17 cellular contexts compared by ENCODE assay signal in the genomic region with DNA sequence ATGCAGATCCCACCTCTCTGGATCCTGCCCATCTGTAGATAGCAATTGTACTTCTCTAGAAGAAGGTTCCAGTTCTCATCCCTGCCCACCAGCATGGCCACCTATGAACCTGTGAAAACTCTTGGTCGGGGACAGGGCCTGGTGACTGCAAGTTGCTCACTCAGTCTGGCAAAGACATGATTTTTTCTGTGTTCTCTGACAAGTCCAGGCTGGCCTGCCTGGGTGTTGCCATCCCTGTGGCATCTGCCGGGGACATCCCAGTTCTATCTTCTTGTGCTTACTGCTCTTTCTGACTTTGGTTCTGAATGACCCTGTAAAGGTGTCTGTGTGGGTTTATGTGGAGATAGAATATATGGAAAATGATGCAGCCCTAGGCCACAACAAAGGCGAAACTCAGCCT.
DNase-seq lines count a peak whose midpoint lies in the region; ATAC-seq and TF ChIP-seq lines count a peak whose summit lies in the region.
"Had no signal": no experiment of that assay in that cellular context is flagged by ENCODE, and none has a peak within 500 bp of the region (broad histone marks: within the 10 kb centered on the region; RNA-seq: fewer than 3 reads in every experiment).

No MANE protein-coding gene starts in this region.

- H3K27ac ChIP-seq in colonic mucosa (no peak overlapping the region), foreskin keratinocyte (no peak overlapping the region), smooth muscle cell (ENCODE audit: low read depth) (no peak overlapping the region)
- H3K27ac ChIP-seq: BLaER1 treated with 17β-estradiol and CSF1 and Interleukin-3, amounts not matched to agents 10 nM and 100 nM had no signal

- peaks cover 3% of the 10 kb centered on the region for H3F3A ChIP-seq in smooth muscle cell (ENCODE audit: low read depth)

- H3K4me3 Mint-ChIP-seq in activated CD8-positive, alpha-beta T cell treated with anti-CD3 and anti-CD28 coated beads, Interleukin-2, amount 10 ng/mL, durations not matched to agents 7 days and 5 days: no peak overlapping the region
- no peak overlapping the region for H3K4me3 Mint-ChIP-seq in activated CD8-positive, alpha-beta T cell treated with anti-CD3 and anti-CD28 coated beads for 36 hours
- H3K4me3 Mint-ChIP-seq: B cell; CD8-positive, alpha-beta T cell had no signal

- no peaks in the 10 kb centered on the region for H3K9me3 ChIP-seq in colonic mucosa
- H3K9me3 ChIP-seq in smooth muscle cell (replicated peaks; ENCODE audit: low read depth): no peaks in the 10 kb centered on the region
- H3K9me3 ChIP-seq: BLaER1 treated with 17β-estradiol and CSF1 and Interleukin-3, amounts not matched to agents 10 nM and 100 nM had no signal

- POLR2A ChIA-PET in activated CD8-positive, alpha-beta T cell treated with anti-CD3 and anti-CD28 coated beads, Interleukin-2, amount 10 ng/mL, durations not matched to agents 7 days and 5 days (lab: Charles Lee): no interaction called here
- POLR2A ChIA-PET in activated CD8-positive, alpha-beta T cell treated with anti-CD3 and anti-CD28 coated beads for 36 hours (lab: Charles Lee): no interaction called here

- no peaks in the 10 kb centered on the region for H3K4me1 ChIP-seq in colonic mucosa
- no peaks in the 10 kb centered on the region for H3K4me1 ChIP-seq in foreskin keratinocyte
- H3K4me1 ChIP-seq in smooth muscle cell (ENCODE audit: low read depth): peaks cover 25% of the 10 kb centered on the region

- no peaks in the 10 kb centered on the region for H3K36me3 Mint-ChIP-seq in activated CD8-positive, alpha-beta T cell treated with anti-CD3 and anti-CD28 coated beads, Interleukin-2, amount 10 ng/mL, durations not matched to agents 7 days and 5 days (ENCODE audit: low read depth)
- H3K36me3 Mint-ChIP-seq in activated CD8-positive, alpha-beta T cell treated with anti-CD3 and anti-CD28 coated beads for 36 hours (ENCODE audit: low read depth): no peaks in the 10 kb centered on the region
- H3K36me3 Mint-ChIP-seq: CD8-positive, alpha-beta T cell had no signal

- H3K27me3 Mint-ChIP-seq in activated CD8-positive, alpha-beta T cell treated with anti-CD3 and anti-CD28 coated beads, Interleukin-2, amount 10 ng/mL, durations not matched to agents 7 days and 5 days (ENCODE audit: low read depth): no peaks in the 10 kb centered on the region
- peaks cover 2% of the 10 kb centered on the region for H3K27me3 Mint-ChIP-seq in activated CD8-positive, alpha-beta T cell treated with anti-CD3 and anti-CD28 coated beads for 36 hours
- H3K27me3 Mint-ChIP-seq: B cell had no signal

- no peak for TF ChIP-seq CTCF in activated CD8-positive, alpha-beta T cell treated with anti-CD3 and anti-CD28 coated beads for 36 hours (IDR thresholded peaks at IDR 0.05)
- TF ChIP-seq CTCF in colonic mucosa (IDR thresholded peaks at IDR 0.05): no peak
- no peak for TF ChIP-seq CTCF in foreskin keratinocyte (conservative IDR thresholded peaks at IDR 0.05)
- TF ChIP-seq CTCF in smooth muscle cell (IDR thresholded peaks at IDR 0.05; ENCODE audit: borderline replicate concordance, insufficient read depth, poor library complexity, severe bottlenecking): no peak

- H3K79me2 ChIP-seq in smooth muscle cell (ENCODE audit: low read depth): no peaks in the 10 kb centered on the region

- H3K9me3 Mint-ChIP-seq in activated CD8-positive, alpha-beta T cell treated with anti-CD3 and anti-CD28 coated beads, Interleukin-2, amount 10 ng/mL, durations not matched to agents 7 days and 5 days (ENCODE audit: insufficient read depth): no peaks in the 10 kb centered on the region
- H3K9me3 Mint-ChIP-seq in activated CD8-positive, alpha-beta T cell treated with anti-CD3 and anti-CD28 coated beads for 36 hours: no peaks in the 10 kb centered on the region
- H3K9me3 Mint-ChIP-seq: CD8-positive, alpha-beta T cell had no signal

- H3K36me3 ChIP-seq in colonic mucosa: no peaks in the 10 kb centered on the region
- no peaks in the 10 kb centered on the region for H3K36me3 ChIP-seq in smooth muscle cell (ENCODE audit: low read depth)
- H3K36me3 ChIP-seq: BLaER1 treated with 17β-estradiol and CSF1 and Interleukin-3, amounts not matched to agents 10 nM and 100 nM had no signal

- no peaks in the 10 kb centered on the region for H3K4me1 Mint-ChIP-seq in activated CD8-positive, alpha-beta T cell treated with anti-CD3 and anti-CD28 coated beads, Interleukin-2, amount 10 ng/mL, durations not matched to agents 7 days and 5 days (ENCODE audit: low read depth)
- no peaks in the 10 kb centered on the region for H3K4me1 Mint-ChIP-seq in activated CD8-positive, alpha-beta T cell treated with anti-CD3 and anti-CD28 coated beads for 36 hours (ENCODE audit: low read depth)
- H3K4me1 Mint-ChIP-seq: B cell had no signal

- H3K4me3 ChIP-seq in colonic mucosa: no peak overlapping the region
- H3K4me3 ChIP-seq in smooth muscle cell: no peak overlapping the region
- H3K4me3 ChIP-seq: BLaER1 treated with 17β-estradiol and CSF1 and Interleukin-3, amounts not matched to agents 10 nM and 100 nM had no signal

- peak; percentile 13 for DNase-seq in activated CD8-positive, alpha-beta T cell treated with anti-CD3 and anti-CD28 coated beads, Interleukin-2, amount 10 ng/mL, durations not matched to agents 7 days and 5 days
- DNase-seq in activated CD8-positive, alpha-beta T cell treated with anti-CD3 and anti-CD28 coated beads for 36 hours: no peak
- DNase-seq in colonic mucosa: peak; percentile 7
- DNase-seq in foreskin keratinocyte: peak; percentile 8 to 26
- DNase-seq in effector CD4-positive, alpha-beta T cell: no peak
- no peak for DNase-seq in smooth muscle cell (lab: John Stamatoyannopoulos, UW; ENCODE audit: unreplicated experiment)
- DNase-seq in NCI-H69 (lab: John Stamatoyannopoulos, UW): no peak
- DNase-seq: 8988T; Calu3; CD8-positive, alpha-beta T cell; DMS79 treated with DMSO at 0.1 percent for 48 hours; GF-D8; GOT3; H7 had no signal

- WGBS in smooth muscle cell (ENCODE audit: low lambda C conversion rate): 84% methylated on average over 3 of the region's 3 CpGs

- intact Hi-C loops in activated CD8-positive, alpha-beta T cell treated with anti-CD3 and anti-CD28 coated beads for 36 hours (cut with micrococcal nuclease): no loop called here
- intact Hi-C loops in colonic mucosa (cut with DNase I): no loop called here

- H2AFZ ChIP-seq in smooth muscle cell (ENCODE audit: low read depth): no peak overlapping the region

- no peak overlapping the region for H3K27ac Mint-ChIP-seq in activated CD8-positive, alpha-beta T cell treated with anti-CD3 and anti-CD28 coated beads, Interleukin-2, amount 10 ng/mL, durations not matched to agents 7 days and 5 days
- H3K27ac Mint-ChIP-seq in activated CD8-positive, alpha-beta T cell treated with anti-CD3 and anti-CD28 coated beads for 36 hours: no peak overlapping the region
- H3K27ac Mint-ChIP-seq: B cell; CD8-positive, alpha-beta T cell had no signal

- H3K9ac ChIP-seq in colonic mucosa (ENCODE audit: low read depth in 2 of 2, low read length in 2 of 2) (no peak overlapping the region), smooth muscle cell (ENCODE audit: low read depth) (no peak overlapping the region)
- H3K9ac ChIP-seq: BLaER1 treated with 17β-estradiol and CSF1 and Interleukin-3, amounts not matched to agents 10 nM and 100 nM had no signal

- no peaks in the 10 kb centered on the region for H4K20me1 ChIP-seq in smooth muscle cell (ENCODE audit: low read depth)
- H4K20me1 ChIP-seq: BLaER1 treated with 17β-estradiol and CSF1 and Interleukin-3, amounts not matched to agents 10 nM and 100 nM had no signal

- H3K4me2 ChIP-seq in smooth muscle cell: no peak overlapping the region

- CTCF ChIA-PET in activated CD8-positive, alpha-beta T cell treated with anti-CD3 and anti-CD28 coated beads, Interleukin-2, amount 10 ng/mL, durations not matched to agents 7 days and 5 days (lab: Charles Lee): no interaction called here
- CTCF ChIA-PET in activated CD8-positive, alpha-beta T cell treated with anti-CD3 and anti-CD28 coated beads for 36 hours (lab: Charles Lee): no interaction called here

- H3K27me3 ChIP-seq in colonic mucosa (no peaks in the 10 kb centered on the region), foreskin keratinocyte (no peaks in the 10 kb centered on the region), smooth muscle cell (ENCODE audit: low read depth) (no peaks in the 10 kb centered on the region)
- H3K27me3 ChIP-seq: BLaER1 treated with 17β-estradiol and CSF1 and Interleukin-3, amounts not matched to agents 10 nM and 100 nM had no signal

- ATAC-seq in activated CD8-positive, alpha-beta T cell treated with anti-CD3 and anti-CD28 coated beads, Interleukin-2, amount 10 ng/mL, durations not matched to agents 7 days and 5 days: no peak
- no peak for ATAC-seq in activated CD8-positive, alpha-beta T cell treated with anti-CD3 and anti-CD28 coated beads for 36 hours
- ATAC-seq in foreskin keratinocyte: peak; percentile 55
- ATAC-seq: CD8-positive, alpha-beta T cell; HepG2 had no signal

Comparison
In these comparisons a context has a peak if more than half of its experiments do, and no peak if none do; other contexts are left out.
1. DNase-seq: peak in activated CD8-positive, alpha-beta T cell treated with anti-CD3 and anti-CD28 coated beads, Interleukin-2, amount 10 ng/mL, durations not matched to agents 7 days and 5 days (single experiment), colonic mucosa (single experiment) and foreskin keratinocyte (2 of 2); none in activated CD8-positive, alpha-beta T cell treated with anti-CD3 and anti-CD28 coated beads for 36 hours (single experiment), effector CD4-positive, alpha-beta T cell (single experiment), smooth muscle cell (single experiment) and NCI-H69 (single experiment).